ENCODE assay signal across 1 cellular context in the genomic region with DNA sequence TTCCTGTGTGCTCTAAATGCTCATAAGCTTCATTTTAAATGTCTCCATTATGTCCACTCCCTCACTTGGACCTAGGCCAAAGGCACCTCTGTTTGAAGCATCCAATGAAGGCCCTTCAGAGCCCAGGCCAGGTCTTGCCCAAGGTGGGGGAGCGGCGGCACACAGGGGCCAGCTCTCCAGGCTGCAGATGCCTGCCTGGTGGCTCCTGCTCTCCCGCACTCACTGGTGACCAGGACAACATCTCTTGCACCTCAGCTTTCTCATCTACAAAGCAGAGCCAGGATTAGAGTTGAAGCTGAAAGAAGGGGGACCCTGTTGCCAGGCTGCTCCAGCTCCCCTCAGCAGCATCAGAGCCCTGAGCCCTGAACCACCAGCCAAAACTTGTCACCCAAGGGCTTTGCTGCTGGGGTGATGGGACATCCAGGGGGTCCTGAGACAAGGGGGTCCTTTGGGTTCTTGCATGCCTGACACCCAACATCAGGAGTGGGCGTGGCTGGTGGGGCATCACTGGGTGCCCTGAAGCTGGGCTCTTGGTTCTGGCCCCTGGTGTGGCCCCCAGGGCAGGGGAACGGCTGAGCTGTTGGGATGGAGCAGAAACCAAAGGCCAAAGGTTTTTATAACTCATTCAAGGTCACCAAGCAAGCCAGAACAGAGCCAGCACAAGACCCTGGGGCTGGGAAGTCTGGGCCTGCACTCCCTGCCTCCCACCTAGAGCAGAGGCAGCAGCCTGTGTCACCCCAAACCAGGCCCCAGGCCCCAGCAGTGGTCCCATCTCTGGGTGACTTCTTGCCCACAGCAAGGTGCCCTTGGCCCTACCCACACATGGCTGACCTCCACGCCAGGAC.
TF ChIP-seq lines count a peak whose summit lies in the region.

No MANE protein-coding gene starts in this region.

TF ChIP-seq in neural cell, 6 proteins besides CTCF, POLR2A, EP300 and RAD21 (continued from another document):
- TF ChIP-seq, protein P1, sequence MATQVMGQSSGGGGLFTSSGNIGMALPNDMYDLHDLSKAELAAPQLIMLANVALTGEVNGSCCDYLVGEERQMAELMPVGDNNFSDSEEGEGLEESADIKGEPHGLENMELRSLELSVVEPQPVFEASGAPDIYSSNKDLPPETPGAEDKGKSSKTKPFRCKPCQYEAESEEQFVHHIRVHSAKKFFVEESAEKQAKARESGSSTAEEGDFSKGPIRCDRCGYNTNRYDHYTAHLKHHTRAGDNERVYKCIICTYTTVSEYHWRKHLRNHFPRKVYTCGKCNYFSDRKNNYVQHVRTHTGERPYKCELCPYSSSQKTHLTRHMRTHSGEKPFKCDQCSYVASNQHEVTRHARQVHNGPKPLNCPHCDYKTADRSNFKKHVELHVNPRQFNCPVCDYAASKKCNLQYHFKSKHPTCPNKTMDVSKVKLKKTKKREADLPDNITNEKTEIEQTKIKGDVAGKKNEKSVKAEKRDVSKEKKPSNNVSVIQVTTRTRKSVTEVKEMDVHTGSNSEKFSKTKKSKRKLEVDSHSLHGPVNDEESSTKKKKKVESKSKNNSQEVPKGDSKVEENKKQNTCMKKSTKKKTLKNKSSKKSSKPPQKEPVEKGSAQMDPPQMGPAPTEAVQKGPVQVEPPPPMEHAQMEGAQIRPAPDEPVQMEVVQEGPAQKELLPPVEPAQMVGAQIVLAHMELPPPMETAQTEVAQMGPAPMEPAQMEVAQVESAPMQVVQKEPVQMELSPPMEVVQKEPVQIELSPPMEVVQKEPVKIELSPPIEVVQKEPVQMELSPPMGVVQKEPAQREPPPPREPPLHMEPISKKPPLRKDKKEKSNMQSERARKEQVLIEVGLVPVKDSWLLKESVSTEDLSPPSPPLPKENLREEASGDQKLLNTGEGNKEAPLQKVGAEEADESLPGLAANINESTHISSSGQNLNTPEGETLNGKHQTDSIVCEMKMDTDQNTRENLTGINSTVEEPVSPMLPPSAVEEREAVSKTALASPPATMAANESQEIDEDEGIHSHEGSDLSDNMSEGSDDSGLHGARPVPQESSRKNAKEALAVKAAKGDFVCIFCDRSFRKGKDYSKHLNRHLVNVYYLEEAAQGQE (IDR thresholded peaks at IDR 0.05; ENCODE audit: borderline replicate concordance), result no peak
